Comparison of ENCODE assay signal across 12 cellular contexts in the genomic region with DNA sequence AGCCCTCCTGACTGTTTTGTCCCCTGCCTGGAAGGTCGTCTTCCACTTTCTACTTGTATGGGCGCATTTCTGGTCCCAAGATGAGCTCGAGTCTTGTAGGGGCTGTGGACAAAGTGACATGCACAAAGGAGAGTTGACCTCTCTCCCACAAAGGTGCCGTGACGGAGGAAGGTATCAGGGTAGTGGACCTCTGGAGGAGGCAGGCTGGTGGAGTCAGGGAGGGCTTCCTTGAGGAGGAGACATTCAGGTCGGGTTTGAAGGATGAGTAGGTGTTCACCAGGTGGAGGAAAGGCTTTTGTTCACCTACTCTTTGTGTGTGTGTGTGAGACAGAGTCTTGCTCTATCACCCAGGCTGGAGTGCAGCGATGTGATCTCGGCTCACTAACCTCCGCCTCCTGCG. TPM values are rescaled to one million over a fixed set of nuclear protein-coding genes. Genes with fewer than 3 reads are reported as not detected.
A peak's percentile ranks its signal among the peaks of the same experiment; 100 is the strongest.
DNase-seq lines count a peak whose midpoint lies in the region; ATAC-seq, FAIRE-seq and TF ChIP-seq lines count a peak whose summit lies in the region.
"Had no signal": no experiment of that assay in that cellular context is flagged by ENCODE, and none has a peak within 500 bp of the region (broad histone marks: within the 10 kb centered on the region; RNA-seq: fewer than 3 reads in every experiment).

No MANE protein-coding gene starts in this region.

- no peaks in the 10 kb centered on the region for H3K9me3 ChIP-seq in BLaER1 treated with 17β-estradiol and CSF1 and Interleukin-3, amounts not matched to agents 10 nM and 100 nM (replicated peaks in 1 of 11)
- H3K9me3 ChIP-seq in HCT116 (ENCODE audit: control insufficient read depth in 1 of 2, insufficient read depth in 1 of 2, low read depth in 1 of 2, low read length in 2 of 2) (no peaks in the 10 kb centered on the region), kidney (ENCODE audit: control insufficient read depth in 1 of 2, low read length in 2 of 2) (no peaks in the 10 kb centered on the region)
- H3K9me3 ChIP-seq: mucosa of descending colon had no signal

- TF ChIP-seq CTCF in HCT116 (IDR thresholded peaks at IDR 0.05 in 2 of 3, conservative IDR thresholded peaks at IDR 0.05 in 1 of 3; ENCODE audit: borderline replicate concordance in 1 of 3, insufficient read depth in 1 of 3, low read depth in 2 of 3, low read length in 2 of 3) (no peak), kidney (IDR thresholded peaks at IDR 0.05; ENCODE audit: borderline replicate concordance, extremely low read depth, insufficient read depth) (no peak)

- RAD21 ChIA-PET in HCT116 (lab: Charles Lee; ENCODE audit: low non-redundant PET in 1 of 2, low total read pairs in 2 of 2, uncharacterized antibody in 2 of 2, unreplicated experiment in 2 of 2) = no interaction called here

- no peaks in the 10 kb centered on the region for H3K27me3 ChIP-seq in BLaER1 treated with 17β-estradiol and CSF1 and Interleukin-3, amounts not matched to agents 10 nM and 100 nM
- no peaks in the 10 kb centered on the region for H3K27me3 ChIP-seq in HCT116 (ENCODE audit: insufficient read depth, low read length)

- peaks cover 19% of the 10 kb centered on the region for H3K4me1 Mint-ChIP-seq in activated naive CD8-positive, alpha-beta T cell treated with anti-CD3 and anti-CD28 coated beads, Interleukin-2, amount 10 ng/mL, durations not matched to agents 7 days and 5 days
- peaks cover 13 to 42% (median 29%) of the 10 kb centered on the region in 4 donors for H3K4me1 Mint-ChIP-seq in naive thymus-derived CD8-positive, alpha-beta T cell

- DNase-seq in HCT116 (ENCODE audit: low read depth, low spot score) (no peak), glomerular visceral epithelial cell (ENCODE audit: extremely low spot score) (no peak), COLO829 (ENCODE audit: low spot score) (no peak), kidney (no peak)
- DNase-seq in activated naive CD8-positive, alpha-beta T cell treated with anti-CD3 and anti-CD28 coated beads, Interleukin-2, amount 10 ng/mL, durations not matched to agents 7 days and 5 days = no peak
- peak in 1 of 10 donors; percentile 52 for DNase-seq in naive thymus-derived CD8-positive, alpha-beta T cell
- DNase-seq: NCI-H524, Right ventricle myocardium superior had no signal

- peak overlapping the region in 5 of 10 experiments; percentile 83 to 96 (median 89); a peak in 9 of 20 replicates for H3K4me3 ChIP-seq in BLaER1 treated with 17β-estradiol and CSF1 and Interleukin-3, amounts not matched to agents 10 nM and 100 nM
- no peak overlapping the region for H3K4me3 ChIP-seq in HCT116 (replicated peaks in 1 of 2; ENCODE audit: low read depth in 1 of 2, low read length in 2 of 2)
- peak overlapping the region in 1 of 2 donors; percentile 86 for H3K4me3 ChIP-seq in kidney (ENCODE audit: low read length in 2 of 2)
- H3K4me3 ChIP-seq: mucosa of descending colon had no signal

- H3K79me2 ChIP-seq in HCT116 (ENCODE audit: insufficient read depth, low read length) = peaks cover 18% of the 10 kb centered on the region

- H3K9me2 ChIP-seq in HCT116 (ENCODE audit: insufficient read depth) = no peaks in the 10 kb centered on the region

- POLR2A ChIA-PET in HCT116 (lab: Charles Lee) = interaction anchor here (0.6 to 1.3 kb wide), 2 partner anchors 17 to 32 kb away, joined by 3 to 6 read pairs; no protein-coding TSS in a partner anchor
- POLR2A ChIA-PET in activated naive CD8-positive, alpha-beta T cell treated with anti-CD3 and anti-CD28 coated beads, Interleukin-2, amount 10 ng/mL, durations not matched to agents 7 days and 5 days (lab: Charles Lee) = interaction anchor here (1.2 to 2.0 kb wide), 4 partner anchors 7 to 107 kb away, joined by 3 to 20 read pairs (median 4); a partner anchor contains a TSS
- POLR2A ChIA-PET in naive thymus-derived CD8-positive, alpha-beta T cell (lab: Charles Lee) = interaction anchor here (0.6 to 1.9 kb wide), 5 partner anchors 10 to 596 kb away, joined by 3 to 20 read pairs (median 4); a partner anchor contains a TSS

- peak overlapping the region; percentile 55 for H3K27ac Mint-ChIP-seq in activated naive CD8-positive, alpha-beta T cell treated with anti-CD3 and anti-CD28 coated beads, Interleukin-2, amount 10 ng/mL, durations not matched to agents 7 days and 5 days
- H3K27ac Mint-ChIP-seq in naive thymus-derived CD8-positive, alpha-beta T cell = peak overlapping the region in 7 of 10 donors; percentile 8 to 96 (median 77)

- H4K20me1 ChIP-seq in BLaER1 treated with 17β-estradiol and CSF1 and Interleukin-3, amounts not matched to agents 10 nM and 100 nM = peaks cover 39 to 62% (median 59%) of the 10 kb centered on the region in 11 experiments
- H4K20me1 ChIP-seq in HCT116 (ENCODE audit: insufficient read depth) = no peaks in the 10 kb centered on the region

- H2AFZ ChIP-seq in HCT116 (ENCODE audit: low read depth, low read length, poor library complexity, severe bottlenecking) = no peak overlapping the region

- ATAC-seq in HCT116 = no peak
- no peak for ATAC-seq in activated naive CD8-positive, alpha-beta T cell treated with anti-CD3 and anti-CD28 coated beads, Interleukin-2, amount 10 ng/mL, durations not matched to agents 7 days and 5 days (ENCODE audit: low read depth)
- ATAC-seq in naive thymus-derived CD8-positive, alpha-beta T cell = no peak
- no peak for ATAC-seq in GM21529 (IDR thresholded peaks at IDR 0.05; ENCODE audit: unreplicated experiment)
- ATAC-seq: activated CD4-positive, CD25-positive, alpha-beta regulatory T cell treated with anti-CD3 and anti-CD28 coated beads, Interleukin-2, amount 50 U/mL, for 24 hours; mucosa of descending colon had no signal

- no peak for TF ChIP-seq POLR2A in HCT116 (IDR thresholded peaks at IDR 0.05; ENCODE audit: borderline replicate concordance, extremely low read depth, insufficient read depth, insufficient read length)

- H3K9me3 Mint-ChIP-seq in activated naive CD8-positive, alpha-beta T cell treated with anti-CD3 and anti-CD28 coated beads, Interleukin-2, amount 10 ng/mL, durations not matched to agents 7 days and 5 days = no peaks in the 10 kb centered on the region
- no peaks in the 10 kb centered on the region for H3K9me3 Mint-ChIP-seq in naive thymus-derived CD8-positive, alpha-beta T cell

- CTCF ChIA-PET in HCT116 (lab: Charles Lee) = interaction anchor here (1.1 to 1.5 kb wide), 2 partner anchors 19 to 114 kb away, joined by 3 to 6 read pairs; no protein-coding TSS in a partner anchor

- no peak overlapping the region for H3K27ac ChIP-seq in BLaER1 treated with 17β-estradiol and CSF1 and Interleukin-3, amounts not matched to agents 10 nM and 100 nM
- no peak overlapping the region; the same call in 1 of the 2 replicates for H3K27ac ChIP-seq in HCT116 (ENCODE audit: low read depth, low read length)
- no peak overlapping the region for H3K27ac ChIP-seq in kidney (ENCODE audit: low read depth in 2 of 2, low read length in 2 of 2)

- H3K4me2 ChIP-seq in BLaER1 treated with 17β-estradiol and CSF1 and Interleukin-3, amounts not matched to agents 10 nM and 100 nM = peak overlapping the region; percentile 93 to 98 (median 96); a peak in 19 of 22 replicates
- H3K4me2 ChIP-seq in HCT116 (ENCODE audit: low read length) = peak overlapping the region; percentile 93; the same call in 1 of the 2 replicates

- intact Hi-C loops in HCT116 (cut with micrococcal nuclease) = no loop called here
- intact Hi-C loops in kidney (cut with DNase I) = no loop called here

- peak overlapping the region; percentile 84 for H3K4me3 Mint-ChIP-seq in activated naive CD8-positive, alpha-beta T cell treated with anti-CD3 and anti-CD28 coated beads, Interleukin-2, amount 10 ng/mL, durations not matched to agents 7 days and 5 days
- H3K4me3 Mint-ChIP-seq in naive thymus-derived CD8-positive, alpha-beta T cell = peak overlapping the region in 9 of 10 donors; percentile 53 to 99 (median 85)

- no peak for FAIRE-seq in kidney (lab: Jason Lieb, UNC)

- H3K36me3 Mint-ChIP-seq in activated naive CD8-positive, alpha-beta T cell treated with anti-CD3 and anti-CD28 coated beads, Interleukin-2, amount 10 ng/mL, durations not matched to agents 7 days and 5 days = peaks cover 17% of the 10 kb centered on the region
- H3K36me3 Mint-ChIP-seq in naive thymus-derived CD8-positive, alpha-beta T cell = peaks cover 0 to 47% (median 0%) of the 10 kb centered on the region in 3 donors

- peaks cover 55 to 59% (median 57%) of the 10 kb centered on the region in 11 experiments for H3K36me3 ChIP-seq in BLaER1 treated with 17β-estradiol and CSF1 and Interleukin-3, amounts not matched to agents 10 nM and 100 nM
- H3K36me3 ChIP-seq in HCT116 (ENCODE audit: control insufficient read depth in 1 of 2, insufficient read depth in 2 of 2, low read length in 2 of 2) (peaks cover 32 to 45% of the 10 kb centered on the region in 2 experiments), kidney (ENCODE audit: control insufficient read depth in 1 of 2, insufficient read depth in 2 of 2, low read length in 2 of 2) (peaks cover 33 to 41% of the 10 kb centered on the region in 2 donors)

- peak overlapping the region; percentile 29 to 99 (median 97); a peak in 16 of 22 replicates for H3K9ac ChIP-seq in BLaER1 treated with 17β-estradiol and CSF1 and Interleukin-3, amounts not matched to agents 10 nM and 100 nM
- H3K9ac ChIP-seq in HCT116 (ENCODE audit: low read length) (no peak overlapping the region), kidney (ENCODE audit: low read length in 2 of 2) (no peak overlapping the region)

- BruUV-seq in HCT116 (replicated peaks; lab: Mats Ljungman, UMichigan) = no TSS peak

- TF ChIP-seq RAD21 in HCT116 (IDR thresholded peaks at IDR 0.05; ENCODE audit: low read depth) = no peak

- peaks cover 27 to 68% (median 47%) of the 10 kb centered on the region in 10 experiments for H3K4me1 ChIP-seq in BLaER1 treated with 17β-estradiol and CSF1 and Interleukin-3, amounts not matched to agents 10 nM and 100 nM
- H3K4me1 ChIP-seq in HCT116 (ENCODE audit: control insufficient read depth in 1 of 2, insufficient read depth in 2 of 2, low read length in 2 of 2) (peaks cover 11 to 25% of the 10 kb centered on the region in 2 experiments), kidney (ENCODE audit: control insufficient read depth in 1 of 2, insufficient read depth in 1 of 2, low read depth in 1 of 2, low read length in 2 of 2) (peaks cover 10 to 17% of the 10 kb centered on the region in 2 donors)

- H3K27me3 Mint-ChIP-seq in activated naive CD8-positive, alpha-beta T cell treated with anti-CD3 and anti-CD28 coated beads, Interleukin-2, amount 10 ng/mL, durations not matched to agents 7 days and 5 days = no peaks in the 10 kb centered on the region
- no peaks in the 10 kb centered on the region for H3K27me3 Mint-ChIP-seq in naive thymus-derived CD8-positive, alpha-beta T cell

RNA-seq across cellular contexts. Expression of a gene that starts 1.7 kb away (rescaled TPM):
- 75.3 TPM for total RNA-seq in HCT116 (2021; ENCODE audit: unreplicated experiment)
- polyA plus RNA-seq in HCT116 (2012) = 49.9 and 58.4 TPM in 2 replicates
- 10 to 100 TPM; 57.6 to 59.1 TPM for total RNA-seq in activated naive CD8-positive, alpha-beta T cell treated with anti-CD3 and anti-CD28 coated beads, Interleukin-2, amount 10 ng/mL, durations not matched to agents 7 days and 5 days
- 10 to 100 TPM; 72.2 to 77.7 TPM for total RNA-seq in naive thymus-derived CD8-positive, alpha-beta T cell
- 10 to 100 TPM; 20.5 to 32.0 (median 28.2) TPM for polyA plus RNA-seq in naive thymus-derived CD8-positive, alpha-beta T cell
- total RNA-seq in kidney = 96.1 TPM
- 51.0 TPM for polyA plus RNA-seq in kidney (ENCODE audit: insufficient read depth, low read depth, low replicate concordance)

RNA-seq across cellular contexts. Expression of a gene that starts 15.5 kb away (rescaled TPM):
- total RNA-seq in HCT116 (2021; ENCODE audit: unreplicated experiment) (2.5 TPM), kidney (1.0 TPM)
- polyA plus RNA-seq in HCT116 (2012) = 1.1 and 1.6 TPM in 2 replicates
- total RNA-seq in activated naive CD8-positive, alpha-beta T cell treated with anti-CD3 and anti-CD28 coated beads, Interleukin-2, amount 10 ng/mL, durations not matched to agents 7 days and 5 days = 1 to 10 TPM; 1.4 TPM
- 1 to 10 TPM; 2.7 to 2.9 TPM for total RNA-seq in naive thymus-derived CD8-positive, alpha-beta T cell
- polyA plus RNA-seq in naive thymus-derived CD8-positive, alpha-beta T cell = under 1 TPM in 2 of 3 donors, not detected in 1; 0.39 to 0.42 TPM
- 0.28 TPM for polyA plus RNA-seq in kidney (ENCODE audit: insufficient read depth, low read depth, low replicate concordance)

RNA-seq across cellular contexts. Expression of a gene that starts 25.1 kb away (rescaled TPM):
- total RNA-seq in HCT116 (2021; ENCODE audit: unreplicated experiment) (64.8 TPM), kidney (34.0 TPM)
- polyA plus RNA-seq in HCT116 (2012) = 25.1 and 25.5 TPM in 2 replicates
- 10 to 100 TPM; 31.3 to 36.0 TPM for total RNA-seq in activated naive CD8-positive, alpha-beta T cell treated with anti-CD3 and anti-CD28 coated beads, Interleukin-2, amount 10 ng/mL, durations not matched to agents 7 days and 5 days
- total RNA-seq in naive thymus-derived CD8-positive, alpha-beta T cell = 10 to 100 TPM; 39.1 to 41.2 TPM
- 10 to 100 TPM; 32.9 to 59.9 (median 40.3) TPM for polyA plus RNA-seq in naive thymus-derived CD8-positive, alpha-beta T cell
- polyA plus RNA-seq in kidney (ENCODE audit: insufficient read depth, low read depth, low replicate concordance) = 19.0 TPM

RNA-seq across cellular contexts. Expression of a gene that starts 40.8 kb away (rescaled TPM):
- total RNA-seq in HCT116 (2021; ENCODE audit: unreplicated experiment) (19.9 TPM), kidney (8.4 TPM)
- polyA plus RNA-seq in HCT116 (2012) = 8.9 and 12.1 TPM in 2 replicates
- total RNA-seq in activated naive CD8-positive, alpha-beta T cell treated with anti-CD3 and anti-CD28 coated beads, Interleukin-2, amount 10 ng/mL, durations not matched to agents 7 days and 5 days = 10 to 100 TPM; 10.2 to 12.8 TPM
- total RNA-seq in naive thymus-derived CD8-positive, alpha-beta T cell = 10 to 100 TPM; 21.4 to 21.5 TPM
- polyA plus RNA-seq in naive thymus-derived CD8-positive, alpha-beta T cell = under 1 TPM in 1 of 3 donors, not detected in 2; 0.15 TPM
- polyA plus RNA-seq in kidney (ENCODE audit: insufficient read depth, low read depth, low replicate concordance) = 4.2 TPM

Comparison
In these comparisons a context has a peak if more than half of its experiments do, and no peak if none do; other contexts are left out.
1. H3K9ac ChIP-seq: peak in BLaER1 treated with 17β-estradiol and CSF1 and Interleukin-3, amounts not matched to agents 10 nM and 100 nM (11 of 11); none in HCT116 (single experiment) and kidney (0 of 2).